Comparison of ENCODE assay signal across 10 cellular contexts in the genomic region with DNA sequence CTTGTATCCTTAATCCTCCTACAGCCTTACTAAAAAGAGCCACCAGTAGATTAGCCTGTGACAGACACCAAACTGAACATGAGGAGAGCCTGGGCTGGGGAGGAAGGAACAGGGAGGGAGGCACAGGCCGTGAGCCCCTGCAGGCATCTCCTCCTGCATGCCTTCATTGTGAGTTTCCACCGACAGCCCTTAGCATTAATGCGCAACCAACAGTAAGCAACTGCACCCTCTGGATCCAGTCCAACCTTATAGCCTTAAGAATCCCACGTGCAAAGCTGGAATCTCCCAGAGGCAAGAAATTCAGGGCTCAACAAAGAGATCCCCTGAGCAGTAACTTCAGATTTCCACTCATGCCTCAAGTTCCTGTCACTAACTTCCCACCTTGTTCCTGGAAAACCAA.
DNase-seq lines count a peak whose midpoint lies in the region; ATAC-seq and TF ChIP-seq lines count a peak whose summit lies in the region.
"Had no signal": no experiment of that assay in that cellular context is flagged by ENCODE, and none has a peak within 500 bp of the region (broad histone marks: within the 10 kb centered on the region; RNA-seq: fewer than 3 reads in every experiment).

No MANE protein-coding gene starts in this region.

- no peak for ATAC-seq in left cardiac atrium
- ATAC-seq in activated naive CD8-positive, alpha-beta T cell treated with anti-CD3 and anti-CD28 coated beads, Interleukin-2, amount 50 U/mL, for 24 hours: no peak
- ATAC-seq in upper lobe of left lung (ENCODE audit: low FRiP score in 2 of 2): no peak

- no peak for TF ChIP-seq POLR2A in upper lobe of left lung (IDR thresholded peaks at IDR 0.05)

- TF ChIP-seq CTCF in left ventricle myocardium inferior (IDR thresholded peaks at IDR 0.05; ENCODE audit: borderline replicate concordance) (no peak), upper lobe of left lung (IDR thresholded peaks at IDR 0.05) (no peak)

- H3K36me3 Mint-ChIP-seq in activated naive CD8-positive, alpha-beta T cell treated with anti-CD3 and anti-CD28 coated beads, Interleukin-2, amount 50 U/mL, for 24 hours (ENCODE audit: low read depth): peaks cover 52% of the 10 kb centered on the region

- H3K27ac Mint-ChIP-seq in activated naive CD8-positive, alpha-beta T cell treated with anti-CD3 and anti-CD28 coated beads, Interleukin-2, amount 50 U/mL, for 24 hours: peak overlapping the region; percentile 100

- peak overlapping the region; percentile 95 for H3K4me3 Mint-ChIP-seq in activated naive CD8-positive, alpha-beta T cell treated with anti-CD3 and anti-CD28 coated beads, Interleukin-2, amount 50 U/mL, for 24 hours

- peaks cover 100% of the 10 kb centered on the region for H3K4me1 ChIP-seq in left ventricle myocardium inferior
- H3K4me1 ChIP-seq in upper lobe of left lung: peaks cover 90 to 98% (median 96%) of the 10 kb centered on the region in 4 donors

- H3K9me3 ChIP-seq in left ventricle myocardium inferior (replicated peaks) (no peaks in the 10 kb centered on the region), upper lobe of left lung (no peaks in the 10 kb centered on the region)

- DNase-seq in left ventricle myocardium inferior (no peak), left cardiac atrium (no peak), kidney tubule cell (ENCODE audit: low spot score) (peak; percentile 82), upper lobe of left lung (no peak), GM19238 (ENCODE audit: insufficient read length, low spot score) (no peak), COLO668 (lab: John Stamatoyannopoulos, UW; ENCODE audit: unreplicated experiment) (no peak), NCI-H2107 (lab: John Stamatoyannopoulos, UW) (no peak)
- DNase-seq in activated naive CD8-positive, alpha-beta T cell treated with anti-CD3 and anti-CD28 coated beads, Interleukin-2, amount 50 U/mL, for 24 hours: no peak
- DNase-seq: activated CD4-positive, alpha-beta T cell treated with anti-CD3 and anti-CD28 coated beads for 48 hours; stimulated activated CD4-positive, alpha-beta T cell treated with anti-CD3 and anti-CD28 coated beads, Interleukin-2, amount 100 ng/mL, for 48 hours had no signal

- H3K9me3 Mint-ChIP-seq in activated naive CD8-positive, alpha-beta T cell treated with anti-CD3 and anti-CD28 coated beads, Interleukin-2, amount 50 U/mL, for 24 hours: no peaks in the 10 kb centered on the region

- peaks cover 98% of the 10 kb centered on the region for H3K4me1 Mint-ChIP-seq in activated naive CD8-positive, alpha-beta T cell treated with anti-CD3 and anti-CD28 coated beads, Interleukin-2, amount 50 U/mL, for 24 hours

- intact Hi-C loops in left ventricle myocardium inferior (cut with micrococcal nuclease): no loop called here
- intact Hi-C loops in left cardiac atrium (cut with DNase I): no loop called here

- no peak for TF ChIP-seq EP300 in upper lobe of left lung (IDR thresholded peaks at IDR 0.05)

- H3K4me3 ChIP-seq in left ventricle myocardium inferior (peak overlapping the region; percentile 32), upper lobe of left lung (no peak overlapping the region)

- H3K36me3 ChIP-seq in left ventricle myocardium inferior: no peaks in the 10 kb centered on the region
- peaks cover 0 to 8% (median 0%) of the 10 kb centered on the region in 4 donors for H3K36me3 ChIP-seq in upper lobe of left lung

- WGBS in upper lobe of left lung, 2 donors: 28 to 50% methylated on average over 3 to 4 of the region's 4 CpGs

- H3K27me3 Mint-ChIP-seq in activated naive CD8-positive, alpha-beta T cell treated with anti-CD3 and anti-CD28 coated beads, Interleukin-2, amount 50 U/mL, for 24 hours: no peaks in the 10 kb centered on the region

- H3K27ac ChIP-seq in left ventricle myocardium inferior (replicated peaks): peak overlapping the region; percentile 97
- peak overlapping the region; percentile 24 to 98 (median 70) for H3K27ac ChIP-seq in upper lobe of left lung

- H3K27me3 ChIP-seq in left ventricle myocardium inferior (ENCODE audit: low read depth): no peaks in the 10 kb centered on the region
- H3K27me3 ChIP-seq in upper lobe of left lung: no peaks in the 10 kb centered on the region
